30 cellular contexts compared by ENCODE assay signal in the genomic region with DNA sequence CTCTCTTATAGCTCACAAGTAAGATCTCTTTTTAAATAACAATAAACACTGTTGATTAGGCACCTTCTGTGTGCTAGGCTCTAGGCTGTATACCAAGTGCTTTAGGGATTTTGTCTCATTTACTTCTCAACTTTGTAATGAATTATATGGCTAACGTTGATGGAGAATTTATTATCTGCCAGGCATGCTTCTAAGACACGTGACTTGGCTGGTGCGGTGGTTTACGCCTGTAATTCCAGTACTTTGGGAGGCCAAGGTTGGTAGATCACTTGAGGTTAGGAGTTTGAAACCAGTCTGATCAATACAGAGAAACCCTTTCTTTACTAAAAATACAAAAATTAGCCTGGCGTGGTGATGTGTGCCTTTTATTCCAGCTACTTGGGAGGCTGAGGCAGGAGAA.
"Had no signal": no experiment of that assay in that cellular context is flagged by ENCODE, and none has a peak within 500 bp of the region (broad histone marks: within the 10 kb centered on the region; RNA-seq: fewer than 3 reads in every experiment).

No MANE protein-coding gene starts in this region.

- H3K9me3 ChIP-seq: neutrophil, ovary, prostate gland, right atrium auricular region, spleen, suprapubic skin, testis, tibial artery, transverse colon, upper lobe of right lung, uterus had no signal

- H3K27ac ChIP-seq: neutrophil, ovary, parathyroid adenoma, prostate gland, right atrium auricular region, skin epidermis, spleen, suprapubic skin, testis, tibial artery, transverse colon, upper lobe of right lung, uterus had no signal

- H3K9ac ChIP-seq: parathyroid adenoma had no signal

- H3K36me3 ChIP-seq: neutrophil, ovary, prostate gland, right atrium auricular region, spleen, suprapubic skin, tibial artery, transverse colon, upper lobe of right lung, uterus had no signal

- ATAC-seq: naive thymus-derived CD8-positive, alpha-beta T cell; natural killer cell treated with Interleukin-12 subunit alpha and Interleukin-12 subunit beta and Interleukin-15 and Interleukin-18, amount 100 ng/mL, for 72 hours; sciatic nerve; stimulated activated memory B cell treated with anti-CD40 and anti-IgM and Interleukin-4, amounts not matched to agents 10 μg/mL and 1 μg/mL and 100 μg/mL, for 72 hours; stimulated activated naive CD8-positive, alpha-beta T cell treated with anti-CD3 and anti-CD28 coated beads, Interleukin-15, amount 100 ng/mL, for 72 hours; stimulated activated naive CD8-positive, alpha-beta T cell treated with anti-CD3 and anti-CD28 coated beads, Interleukin-15, Interleukin-2, amounts not matched to agents 100 U/mL and 50 U/mL, for 24 hours; upper lobe of right lung had no signal

- H3K4me1 ChIP-seq: parathyroid adenoma, prostate gland, right atrium auricular region, suprapubic skin, testis, tibial artery, upper lobe of right lung, uterus had no signal

- H2AFZ ChIP-seq: parathyroid adenoma had no signal

- H3K79me2 ChIP-seq: parathyroid adenoma had no signal

- H3K4me3 ChIP-seq: ovary, prostate gland, right atrium auricular region, skin epidermis, smooth muscle cell, spleen, suprapubic skin, testis, tibial artery, transverse colon, upper lobe of right lung, uterus had no signal

- H3K27me3 ChIP-seq: neutrophil, ovary, right atrium auricular region, spleen, suprapubic skin, testis, transverse colon, upper lobe of right lung, uterus had no signal

- DNase-seq: naive thymus-derived CD8-positive, alpha-beta T cell; nephron progenitor cell; occipital lobe; ovary; posterior cingulate gyrus; spleen; stimulated activated CD4-positive, alpha-beta T cell treated with anti-CD3 and anti-CD28 coated beads, Interleukin-12 subunit alpha, Interleukin-12 subunit beta, amount 100 ng/mL, for 4 hours; stimulated activated CD4-positive, alpha-beta T cell treated with anti-CD3 and anti-CD28 coated beads, Interleukin-1b, Interleukin-23, amount 100 ng/mL, for 48 hours; stimulated activated CD4-positive, alpha-beta T cell treated with anti-CD3 and anti-CD28 coated beads, Interleukin-4, amount 100 ng/mL, for 1 hour; stimulated activated CD4-positive, alpha-beta T cell treated with anti-CD3 and anti-CD28 coated beads, Interleukin-4, amount 100 ng/mL, for 4 hours; stimulated activated CD8-positive, alpha-beta memory T cell treated with anti-CD3 and anti-CD28 coated beads, Interleukin-4, amount 100 ng/mL, for 48 hours; stimulated activated naive CD4-positive, alpha-beta T cell; stimulated activated naive CD8-positive, alpha-beta T cell treated with anti-CD3 and anti-CD28 coated beads, Interleukin-15, amount 100 ng/mL, for 72 hours; stimulated activated naive CD8-positive, alpha-beta T cell treated with anti-CD3 and anti-CD28 coated beads, Interleukin-15, Interleukin-2, amounts not matched to agents 100 U/mL and 50 U/mL, for 24 hours; substantia nigra; testis; tibial artery; transverse colon; upper lobe of right lung; uterus had no signal

- H3K4me2 ChIP-seq: smooth muscle cell had no signal
